In genomic region chr1:6419803-6420593, GRCh38 we compare ENCODE assay signal across 8 cellular contexts. TPM values are rescaled to one million over a fixed set of nuclear protein-coding genes. Genes with fewer than 3 reads are reported as not detected.
A peak's percentile ranks its signal among the peaks of the same experiment; 100 is the strongest.
DNase-seq lines count a peak whose midpoint lies in the region; ATAC-seq and TF ChIP-seq lines count a peak whose summit lies in the region.

HES2 (minus strand) TSS chr1:6419919; CDS start chr1:6419820, 99 bp downstream.

- H3K9ac ChIP-seq in colonic mucosa (ENCODE audit: low read depth in 2 of 2, low read length in 2 of 2), result peak within 1 kb of the TSS; percentile 67 to 76

- POLR2A ChIA-PET in HEK293 (lab: Yijun Ruan, JAX), result interaction anchor here (0.6 kb wide), 1 partner anchor 85 kb away, joined by 3 read pairs; no protein-coding TSS in a partner anchor

- peaks cover 16 to 25% (median 20%) of the 10 kb centered on the region in 3 donors for H3K27me3 Mint-ChIP-seq in immature natural killer cell (ENCODE audit: low read depth in 3 of 3)

- TF ChIP-seq CTCF in HEK293 (tag by site-specific recombination; IDR thresholded peaks at IDR 0.05), result no peak
- TF ChIP-seq CTCF in colonic mucosa (IDR thresholded peaks at IDR 0.05), result no peak

- H3K9me3 ChIP-seq in HEK293 (ENCODE audit: control insufficient read depth, insufficient read depth, low read depth, low read length) (no peaks in the 10 kb centered on the region), colonic mucosa (no peaks in the 10 kb centered on the region)

- H3K27ac Mint-ChIP-seq in immature natural killer cell, result no peak within 1 kb of the TSS

- peak within 1 kb of the TSS; percentile 38 for H3K4me3 ChIP-seq in HEK293 (ENCODE audit: low read depth, low read length)
- H3K4me3 ChIP-seq in colonic mucosa, result peak within 1 kb of the TSS; percentile 50

- ATAC-seq in HG03354 (IDR thresholded peaks at IDR 0.05; ENCODE audit: poor library complexity, severe bottlenecking, unreplicated experiment), result no peak
- no peak for ATAC-seq in GM19324 (IDR thresholded peaks at IDR 0.05; ENCODE audit: low FRiP score, unreplicated experiment)

- H3K4me1 Mint-ChIP-seq in immature natural killer cell, result peaks cover 7 to 10% of the 10 kb centered on the region in 2 donors

- CTCF ChIA-PET in HEK293 (lab: Yijun Ruan, JAX), result interaction anchor here (0.5 to 6.5 kb wide), 8 partner anchors 8 to 227 kb away, joined by 3 to 117 read pairs (median 4); no protein-coding TSS in a partner anchor

- H3K36me3 ChIP-seq in HEK293 (ENCODE audit: control insufficient read depth in 2 of 2, insufficient read depth in 1 of 2, low read length in 2 of 2) (no peaks in the 10 kb centered on the region), colonic mucosa (no peaks in the 10 kb centered on the region)

- peaks cover 42% of the 10 kb centered on the region for H3K27me3 ChIP-seq in colonic mucosa

- intact Hi-C loops in colonic mucosa (cut with DNase I), result no loop called here

- H3K9me3 Mint-ChIP-seq in immature natural killer cell, result peaks cover 0 to 2% (median 0%) of the 10 kb centered on the region in 6 donors

- H3K4me3 Mint-ChIP-seq in immature natural killer cell, result peak within 1 kb of the TSS in 1 of 5 donors; percentile 56

- peak; percentile 94 for DNase-seq in 8988T
- peak; percentile 82 for DNase-seq in colonic mucosa
- DNase-seq in lung microvascular endothelial cell (ENCODE audit: low read depth in 2 of 2), result peak; percentile 61 to 70
- no peak for DNase-seq in immature natural killer cell
- DNase-seq in SKM-1 treated with dmso at 0.1 percent for 144 hours (lab: John Stamatoyannopoulos, UW; ENCODE audit: unreplicated experiment), result no peak

- H3K27ac ChIP-seq in HEK293 (ENCODE audit: extremely low read depth, low read depth, low read length) (no peak within 1 kb of the TSS), colonic mucosa (peak within 1 kb of the TSS; percentile 37)

- H3K4me1 ChIP-seq in HEK293 (ENCODE audit: control insufficient read depth, insufficient read depth, low read length) (no peaks in the 10 kb centered on the region; the same call in 1 of the 2 replicates), colonic mucosa (peaks cover 28% of the 10 kb centered on the region)

- no peaks in the 10 kb centered on the region for H3K36me3 Mint-ChIP-seq in immature natural killer cell

TF ChIP-seq in HEK293, 187 proteins besides CTCF, POLR2A, EP300 and RAD21 (continues in another document):
- TF ChIP-seq ZFP69B (tag by site-specific recombination; IDR thresholded peaks at IDR 0.05) (peak; percentile 68; the same call in 1 of the 2 replicates), SP2 (tag by site-specific recombination; IDR thresholded peaks at IDR 0.05) (peak; percentile 49), KLF17 (tag by site-specific recombination; IDR thresholded peaks at IDR 0.05) (peak; percentile 68), SP3 (tag by site-specific recombination; IDR thresholded peaks at IDR 0.05) (peak; percentile 38; the same call in 1 of the 2 replicates), ZBTB10 (tag by site-specific recombination; IDR thresholded peaks at IDR 0.05) (0 out of 2 replicates have a peak, but pooled peaks have one; percentile 38), ZNF140 (tag by site-specific recombination; IDR thresholded peaks at IDR 0.05) (no peak), ZNF266 (tag by site-specific recombination; IDR thresholded peaks at IDR 0.05; ENCODE audit: low read depth) (no peak), PATZ1 (tag by site-specific recombination; IDR thresholded peaks at IDR 0.05) (peak; percentile 62; the same call in 1 of the 2 replicates), ZNF488 (tag by site-specific recombination; IDR thresholded peaks at IDR 0.05) (no peak), BCL11B (tag by site-specific recombination; IDR thresholded peaks at IDR 0.05; ENCODE audit: low read depth) (no peak), ZNF404 (tag by site-specific recombination; IDR thresholded peaks at IDR 0.05) (no peak), ZNF501 (tag by site-specific recombination; IDR thresholded peaks at IDR 0.05) (no peak), ZNF449 (tag by site-specific recombination; IDR thresholded peaks at IDR 0.05) (no peak), ZBTB26 (tag by site-specific recombination; optimal IDR thresholded peaks at IDR 0.05) (peak; percentile 65), GLIS2 (tag by site-specific recombination; IDR thresholded peaks at IDR 0.05) (peak; percentile 89), ZNF184 (tag by site-specific recombination; IDR thresholded peaks at IDR 0.05) (no peak), IKZF3 (tag by site-specific recombination; IDR thresholded peaks at IDR 0.05) (no peak), ZNF707 (tag by site-specific recombination; IDR thresholded peaks at IDR 0.05) (no peak), ZNF394 (tag by site-specific recombination; IDR thresholded peaks at IDR 0.05; ENCODE audit: borderline replicate concordance) (no peak), PRDM1 (tag by site-specific recombination; IDR thresholded peaks at IDR 0.05) (no peak), ZNF350 (tag by site-specific recombination; IDR thresholded peaks at IDR 0.05) (no peak)

RNA-seq across cellular contexts. Expression of gene HES2, which starts in this region (rescaled TPM):
- total RNA-seq in colonic mucosa, result 10 to 100 TPM; 14.2 to 24.0 TPM
- 7.3 and 19.8 TPM in 2 replicates for total RNA-seq in lung microvascular endothelial cell
- polyA plus RNA-seq in immature natural killer cell, result not detected

Comparison
In these comparisons a context has a peak if more than half of its experiments do, and no peak if none do; other contexts are left out.
1. DNase-seq: peak in 8988T (single experiment), colonic mucosa (single experiment) and lung microvascular endothelial cell (2 of 2); none in immature natural killer cell (0 of 3) and SKM-1 treated with dmso at 0.1 percent for 144 hours (single experiment).